18 cellular contexts compared by ENCODE assay signal in the genomic region with DNA sequence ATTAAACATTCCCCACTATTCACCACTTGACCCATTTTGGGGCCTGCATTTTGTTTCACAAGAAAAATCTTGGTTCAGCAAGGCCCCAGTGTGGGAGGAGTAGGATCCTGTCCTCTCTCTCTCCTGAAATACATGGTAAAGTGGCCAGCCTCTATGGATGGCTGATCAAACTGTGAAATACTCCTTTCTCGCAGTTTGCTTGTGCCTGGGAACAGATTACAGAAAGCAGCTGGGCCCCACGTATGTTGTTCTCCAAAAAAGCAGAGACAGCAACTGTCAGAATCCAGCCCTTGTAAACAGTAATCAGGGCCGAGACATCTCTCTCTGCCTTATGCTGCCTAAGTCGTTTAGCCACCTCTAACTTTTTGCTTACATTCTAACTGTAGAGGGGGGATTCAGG.
"Had no signal": no experiment of that assay in that cellular context is flagged by ENCODE, and none has a peak within 500 bp of the region (broad histone marks: within the 10 kb centered on the region; RNA-seq: fewer than 3 reads in every experiment).

No MANE protein-coding gene starts in this region.

- H3K27me3 ChIP-seq: gastroesophageal sphincter, upper lobe of left lung had no signal

- DNase-seq: activated B cell treated with CpG ODN at 0.5 μM for 24 hours; activated CD4-positive, alpha-beta T cell treated with anti-CD3 and anti-CD28 coated beads for 48 hours; activated CD8-positive, alpha-beta T cell treated with anti-CD3 and anti-CD28 coated beads for 36 hours; activated effector memory CD4-positive, alpha-beta T cell treated with anti-CD3 and anti-CD28 coated beads, Interleukin-2, amount 50 U/mL, for 16 hours; activated T-cell treated with anti-CD3 and anti-CD28 coated beads, Interleukin-2, amount 50 U/mL, for 48 hours; central memory CD4-positive, alpha-beta T cell; dermis blood vessel endothelial cell; endodermal cell; erythroblast; naive thymus-derived CD4-positive, alpha-beta T cell; retina; stimulated activated CD4-positive, alpha-beta T cell treated with anti-CD3 and anti-CD28 coated beads, Interleukin-2, amount 100 ng/mL, for 48 hours; T-helper 2 cell; upper lobe of left lung had no signal

- H3K4me3 ChIP-seq: gastroesophageal sphincter, upper lobe of left lung had no signal

- H3K27ac ChIP-seq: gastroesophageal sphincter had no signal

- ATAC-seq: activated CD8-positive, alpha-beta T cell treated with anti-CD3 and anti-CD28 coated beads for 36 hours; activated naive CD4-positive, alpha-beta T cell treated with anti-CD3 and anti-CD28 coated beads, Interleukin-2, amount 50 U/mL, for 72 hours; gastroesophageal sphincter; left lobe of liver; naive thymus-derived CD4-positive, alpha-beta T cell; stimulated activated memory B cell treated with anti-CD40 and anti-IgM and Interleukin-4, amounts not matched to agents 10 μg/mL and 1 μg/mL and 100 μg/mL, for 72 hours had no signal

- H3K9me3 ChIP-seq: gastroesophageal sphincter, upper lobe of left lung had no signal
